Comparison of ENCODE assay signal across 1 cellular context in the genomic region with DNA sequence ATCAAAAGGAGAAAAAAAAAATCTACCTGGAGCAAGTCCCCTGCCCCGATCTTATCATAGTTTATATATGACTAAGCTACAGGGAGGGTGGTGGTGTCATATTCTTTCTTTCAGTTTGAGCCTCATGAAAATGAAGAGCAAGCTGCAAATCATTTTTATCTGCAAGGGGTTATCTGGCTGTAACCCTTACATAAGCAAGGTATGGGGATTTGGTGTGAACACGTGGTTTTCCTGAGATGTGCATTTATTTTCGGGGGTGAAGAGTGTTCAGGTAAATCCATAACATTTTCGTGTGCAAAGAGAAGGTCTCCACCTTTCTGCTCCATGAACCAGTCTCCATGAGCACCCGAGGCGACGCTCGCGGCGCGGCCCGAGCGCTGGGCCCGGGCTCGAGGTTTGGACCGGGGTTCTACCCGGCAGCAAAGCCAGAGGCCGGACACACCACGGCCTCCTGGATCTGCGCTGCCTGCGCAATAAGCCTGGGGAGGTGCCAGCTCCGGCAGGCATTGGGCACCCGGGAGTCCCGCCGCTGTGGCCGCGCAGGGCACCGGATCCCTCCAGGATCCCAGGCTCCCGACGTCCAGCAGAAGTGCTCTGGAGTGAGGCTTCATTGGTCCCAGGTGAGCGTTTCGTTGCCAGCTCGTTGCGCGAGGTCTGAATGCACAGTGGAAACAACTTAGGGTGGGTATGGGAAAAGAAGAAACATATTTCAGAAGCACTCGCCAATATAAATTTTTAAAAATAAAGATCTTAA.
A peak's percentile ranks its signal among the peaks of the same experiment; 100 is the strongest.
TF ChIP-seq lines count a peak whose summit lies in the region.

No MANE protein-coding gene starts in this region.

TF ChIP-seq in SK-N-SH, 30 proteins besides CTCF, POLR2A, EP300 and RAD21:
- TF ChIP-seq RCOR1 (IDR thresholded peaks at IDR 0.05; ENCODE audit: low read length) (no peak), YY1 (IDR thresholded peaks at IDR 0.05; ENCODE audit: low read depth) (peak; percentile 22; the same call in 1 of the 2 replicates), NRF1 (IDR thresholded peaks at IDR 0.05; ENCODE audit: low read depth, low read length) (peak; percentile 30; the same call in 1 of the 2 replicates), SMC3 (IDR thresholded peaks at IDR 0.05; ENCODE audit: low read depth, low read length) (no peak), NFIC (IDR thresholded peaks at IDR 0.05; ENCODE audit: borderline replicate concordance) (0 out of 2 replicates have a peak, but pooled peaks have one; percentile 28), MXI1 (IDR thresholded peaks at IDR 0.05; ENCODE audit: low read depth, low read length) (peak; percentile 44; the same call in 1 of the 2 replicates)
- TF ChIP-seq, protein P1, sequence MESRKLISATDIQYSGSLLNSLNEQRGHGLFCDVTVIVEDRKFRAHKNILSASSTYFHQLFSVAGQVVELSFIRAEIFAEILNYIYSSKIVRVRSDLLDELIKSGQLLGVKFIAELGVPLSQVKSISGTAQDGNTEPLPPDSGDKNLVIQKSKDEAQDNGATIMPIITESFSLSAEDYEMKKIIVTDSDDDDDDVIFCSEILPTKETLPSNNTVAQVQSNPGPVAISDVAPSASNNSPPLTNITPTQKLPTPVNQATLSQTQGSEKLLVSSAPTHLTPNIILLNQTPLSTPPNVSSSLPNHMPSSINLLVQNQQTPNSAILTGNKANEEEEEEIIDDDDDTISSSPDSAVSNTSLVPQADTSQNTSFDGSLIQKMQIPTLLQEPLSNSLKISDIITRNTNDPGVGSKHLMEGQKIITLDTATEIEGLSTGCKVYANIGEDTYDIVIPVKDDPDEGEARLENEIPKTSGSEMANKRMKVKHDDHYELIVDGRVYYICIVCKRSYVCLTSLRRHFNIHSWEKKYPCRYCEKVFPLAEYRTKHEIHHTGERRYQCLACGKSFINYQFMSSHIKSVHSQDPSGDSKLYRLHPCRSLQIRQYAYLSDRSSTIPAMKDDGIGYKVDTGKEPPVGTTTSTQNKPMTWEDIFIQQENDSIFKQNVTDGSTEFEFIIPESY (IDR thresholded peaks at IDR 0.05; ENCODE audit: borderline replicate concordance, low read depth), result no peak
- TF ChIP-seq, protein P2, sequence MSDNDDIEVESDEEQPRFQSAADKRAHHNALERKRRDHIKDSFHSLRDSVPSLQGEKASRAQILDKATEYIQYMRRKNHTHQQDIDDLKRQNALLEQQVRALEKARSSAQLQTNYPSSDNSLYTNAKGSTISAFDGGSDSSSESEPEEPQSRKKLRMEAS (IDR thresholded peaks at IDR 0.05; ENCODE audit: low read depth), result peak; percentile 57; the same call in 1 of the 2 replicates
- TF ChIP-seq, protein P3, sequence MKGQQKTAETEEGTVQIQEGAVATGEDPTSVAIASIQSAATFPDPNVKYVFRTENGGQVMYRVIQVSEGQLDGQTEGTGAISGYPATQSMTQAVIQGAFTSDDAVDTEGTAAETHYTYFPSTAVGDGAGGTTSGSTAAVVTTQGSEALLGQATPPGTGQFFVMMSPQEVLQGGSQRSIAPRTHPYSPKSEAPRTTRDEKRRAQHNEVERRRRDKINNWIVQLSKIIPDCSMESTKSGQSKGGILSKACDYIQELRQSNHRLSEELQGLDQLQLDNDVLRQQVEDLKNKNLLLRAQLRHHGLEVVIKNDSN (IDR thresholded peaks at IDR 0.05; ENCODE audit: borderline replicate concordance, low read depth), result peak; percentile 8; the same call in 1 of the 2 replicates
- TF ChIP-seq, protein P4, sequence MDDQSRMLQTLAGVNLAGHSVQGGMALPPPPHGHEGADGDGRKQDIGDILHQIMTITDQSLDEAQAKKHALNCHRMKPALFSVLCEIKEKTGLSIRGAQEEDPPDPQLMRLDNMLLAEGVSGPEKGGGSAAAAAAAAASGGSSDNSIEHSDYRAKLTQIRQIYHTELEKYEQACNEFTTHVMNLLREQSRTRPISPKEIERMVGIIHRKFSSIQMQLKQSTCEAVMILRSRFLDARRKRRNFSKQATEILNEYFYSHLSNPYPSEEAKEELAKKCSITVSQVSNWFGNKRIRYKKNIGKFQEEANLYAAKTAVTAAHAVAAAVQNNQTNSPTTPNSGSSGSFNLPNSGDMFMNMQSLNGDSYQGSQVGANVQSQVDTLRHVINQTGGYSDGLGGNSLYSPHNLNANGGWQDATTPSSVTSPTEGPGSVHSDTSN (IDR thresholded peaks at IDR 0.05), result 0 out of 2 replicates have a peak, but pooled peaks have one; percentile 12
